ENCODE assay signal across 21 cellular contexts in the genomic region with DNA sequence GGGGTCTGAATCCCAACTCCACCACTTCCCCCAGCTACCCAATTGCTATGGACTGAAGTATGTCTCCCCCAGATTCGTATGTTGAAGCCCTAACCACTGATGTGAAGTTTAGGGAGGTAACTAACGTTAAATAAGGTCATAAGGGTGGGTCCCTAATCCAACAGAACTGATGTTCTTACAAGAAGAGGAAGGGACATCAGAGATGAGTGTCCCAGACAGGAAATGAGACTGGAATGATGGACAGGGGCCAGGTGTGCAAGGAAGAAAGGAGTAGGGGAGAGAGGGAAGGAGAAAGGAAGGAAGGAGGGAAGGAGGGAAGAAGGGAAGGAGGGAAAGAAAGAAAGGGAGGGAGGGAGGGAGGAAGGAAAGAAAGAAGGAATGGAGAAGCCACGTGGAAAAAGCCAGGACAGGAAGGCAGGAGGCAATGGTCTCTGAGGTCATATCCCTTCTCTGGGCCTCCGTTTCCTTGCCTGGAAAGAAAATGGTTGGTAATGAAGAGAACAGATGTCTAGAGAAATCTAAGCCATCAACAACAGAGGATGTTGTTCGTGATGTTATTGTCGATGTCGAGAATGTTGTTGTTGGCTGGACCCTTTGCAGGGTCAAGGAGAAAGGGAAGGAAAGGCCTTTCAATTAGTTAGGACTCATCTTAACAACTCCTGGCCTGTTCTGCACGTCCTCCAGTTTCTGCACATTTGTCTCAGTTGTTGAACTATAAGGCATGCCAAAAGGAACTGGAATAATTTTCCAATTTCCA. TPM values are rescaled to one million over a fixed set of nuclear protein-coding genes. Genes with fewer than 3 reads are reported as not detected.
DNase-seq lines count a peak whose midpoint lies in the region; ATAC-seq, FAIRE-seq and TF ChIP-seq lines count a peak whose summit lies in the region.
"Had no signal": no experiment of that assay in that cellular context is flagged by ENCODE, and none has a peak within 500 bp of the region (broad histone marks: within the 10 kb centered on the region; RNA-seq: fewer than 3 reads in every experiment).

No MANE protein-coding gene starts in this region.

- no peak for TF ChIP-seq EP300 in HepG2 (IDR thresholded peaks at IDR 0.05; ENCODE audit: low read depth in 2 of 2, low read length in 2 of 2)
- TF ChIP-seq EP300 in HepG2 (CRISPR knock-in tag; IDR thresholded peaks at IDR 0.05; ENCODE audit: borderline replicate concordance) = no peak

- intact Hi-C loops in HepG2 (cut with micrococcal nuclease; ENCODE audit: unreplicated experiment) = no loop called here
- intact Hi-C loops in right lobe of liver (cut with DNase I) = loop anchor here (5.0 to 10.0 kb wide), 3 partner anchors 183 to 243 kb away; no protein-coding TSS in a partner anchor
- intact Hi-C loops in left ventricle myocardium inferior (cut with micrococcal nuclease) = no loop called here
- intact Hi-C loops in psoas muscle (cut with DNase I) = loop anchor here in 1 of 2 donors (2.0 kb wide), 1 partner anchor 183 kb away; no protein-coding TSS in a partner anchor

- FAIRE-seq in HepG2 (lab: Jason Lieb, UNC) = no peak
- FAIRE-seq: A204.1, D721Med, G401.6, GM12891, GM19239, HTR-8/SVneo had no signal

- 43% methylated on average over 8 of the region's 8 CpGs for WGBS in HepG2 (ENCODE audit: low lambda C conversion rate)
- WGBS in right lobe of liver (ENCODE audit: insufficient coverage, low coverage, low lambda C conversion rate, missing lambda C conversion rate) = 52% methylated on average over 7 of the region's 8 CpGs
- 50 to 56% (median 53%) methylated on average over 8 of the region's 8 CpGs for WGBS in psoas muscle, 3 donors

- no peak for TF ChIP-seq CTCF in HepG2 (CRISPR knock-in tag; IDR thresholded peaks at IDR 0.05)
- no peak for TF ChIP-seq CTCF in right lobe of liver (IDR thresholded peaks at IDR 0.05)
- no peak for TF ChIP-seq CTCF in left ventricle myocardium inferior (IDR thresholded peaks at IDR 0.05; ENCODE audit: borderline replicate concordance)
- TF ChIP-seq CTCF in psoas muscle (IDR thresholded peaks at IDR 0.05) = no peak

- no peaks in the 10 kb centered on the region for H3K9me3 ChIP-seq in HepG2 (ENCODE audit: low read length)
- H3K9me3 ChIP-seq in right lobe of liver = no peaks in the 10 kb centered on the region
- H3K9me3 ChIP-seq in left ventricle myocardium inferior (replicated peaks) = no peaks in the 10 kb centered on the region
- no peaks in the 10 kb centered on the region for H3K9me3 ChIP-seq in psoas muscle
- H3K9me3 ChIP-seq: BE2C, Caco-2, HAP-1 had no signal

- no peaks in the 10 kb centered on the region for H4K20me1 ChIP-seq in HepG2 (ENCODE audit: insufficient read depth, low read length)

- H3K27me3 ChIP-seq in HepG2 (ENCODE audit: control insufficient read depth in 1 of 2, insufficient read depth in 2 of 2, low read length in 2 of 2) (no peaks in the 10 kb centered on the region), right lobe of liver (no peaks in the 10 kb centered on the region), left ventricle myocardium inferior (ENCODE audit: low read depth) (no peaks in the 10 kb centered on the region), psoas muscle (ENCODE audit: insufficient read depth in 3 of 3, low read length in 2 of 3) (peaks cover 0 to 2% (median 0%) of the 10 kb centered on the region in 3 donors)
- H3K27me3 ChIP-seq: BE2C had no signal

- H3K79me2 ChIP-seq in HepG2 (ENCODE audit: insufficient read depth, low read length) = no peaks in the 10 kb centered on the region

- H3K36me3 ChIP-seq in HepG2 (replicated peaks in 1 of 2; ENCODE audit: control insufficient read depth in 1 of 2, insufficient read depth in 2 of 2, low read length in 2 of 2) (no peaks in the 10 kb centered on the region), right lobe of liver (no peaks in the 10 kb centered on the region), left ventricle myocardium inferior (no peaks in the 10 kb centered on the region), psoas muscle (ENCODE audit: insufficient read depth in 1 of 2, low read depth in 1 of 2) (no peaks in the 10 kb centered on the region)
- H3K36me3 ChIP-seq: BE2C, HAP-1 had no signal

- no TSS peak for BruUV-seq in HepG2 (replicated peaks; lab: Mats Ljungman, UMichigan)

- POLR2A ChIA-PET in HepG2 (lab: Yijun Ruan, JAX) = no interaction called here

- H2AFZ ChIP-seq in HepG2 (ENCODE audit: low read length) = no peak overlapping the region
- H2AFZ ChIP-seq: GM23248 had no signal

- CTCF ChIA-PET in HepG2 (lab: Yijun Ruan, JAX; ENCODE audit: low intra/inter-chr PET ratio, low total read pairs) = no interaction called here

- no peak overlapping the region for H3K4me2 ChIP-seq in HepG2 (ENCODE audit: low read depth, low read length)

- H3K4me3 ChIP-seq in HepG2 (replicated peaks in 1 of 3; ENCODE audit: insufficient read depth in 1 of 3, low read depth in 2 of 3, low read length in 3 of 3) (no peak overlapping the region), right lobe of liver (no peak overlapping the region), left ventricle myocardium inferior (no peak overlapping the region), psoas muscle (no peak overlapping the region)
- H3K4me3 ChIP-seq: GM23248, HAP-1 had no signal

- ATAC-seq in HepG2 = no peak
- ATAC-seq in right lobe of liver = no peak
- ATAC-seq in psoas muscle = no peak
- no peak for ATAC-seq in HG03520 (IDR thresholded peaks at IDR 0.05; ENCODE audit: unreplicated experiment)
- no peak for ATAC-seq in GM21360 (IDR thresholded peaks at IDR 0.05; ENCODE audit: unreplicated experiment)

- H3K9ac ChIP-seq in HepG2 (ENCODE audit: insufficient read depth, low read depth, low read length) = no peak overlapping the region
- H3K9ac ChIP-seq: GM23248 had no signal

- TF ChIP-seq RAD21 in HepG2 (CRISPR knock-in tag; IDR thresholded peaks at IDR 0.05) = no peak

- TF ChIP-seq POLR2A in HepG2 (IDR thresholded peaks at IDR 0.05; ENCODE audit: insufficient read depth in 1 of 2, low read depth in 2 of 2, low read length in 2 of 2) (no peak), right lobe of liver (IDR thresholded peaks at IDR 0.05) (no peak)

- in situ Hi-C loops in HepG2 (cut with HindIII; ENCODE audit: extremely low pct_ligation_motif_present, low pct_unique_long_range_greater_than_20kb) = no loop called here

- DNase-seq in HepG2 (ENCODE audit: low spot score) = no peak
- no peak for DNase-seq in right lobe of liver
- DNase-seq in left ventricle myocardium inferior = no peak
- no peak for DNase-seq in psoas muscle
- no peak for DNase-seq in COLO668 (lab: John Stamatoyannopoulos, UW; ENCODE audit: unreplicated experiment)
- DNase-seq: ACHN; BE2C; C1 segment of cervical spinal cord; Caco-2; CD4-positive, CD25-positive, alpha-beta regulatory T cell; CD8-positive, alpha-beta memory T cell; GM23248 had no signal

- H3K4me1 ChIP-seq in HepG2 (ENCODE audit: insufficient read depth, low read length) (no peaks in the 10 kb centered on the region), right lobe of liver (peaks cover 0 to 10% (median 4%) of the 10 kb centered on the region in 4 donors), left ventricle myocardium inferior (peaks cover 63% of the 10 kb centered on the region), psoas muscle (no peaks in the 10 kb centered on the region)
- H3K4me1 ChIP-seq: BE2C had no signal

- H3K27ac ChIP-seq in HepG2 (ENCODE audit: extremely low read length, insufficient read depth, low read length) (no peak overlapping the region), right lobe of liver (no peak overlapping the region), left ventricle myocardium inferior (replicated peaks) (peak overlapping the region; percentile 73), psoas muscle (peak overlapping the region; percentile 10)
- H3K27ac ChIP-seq: GM23248 had no signal

TF ChIP-seq in HepG2, 621 proteins besides CTCF, POLR2A, EP300 and RAD21 (continues in another document):
- TF ChIP-seq ELK4 (CRISPR knock-in tag; IDR thresholded peaks at IDR 0.05; ENCODE audit: borderline replicate concordance) (no peak), ZNF101 (CRISPR knock-in tag; IDR thresholded peaks at IDR 0.05; ENCODE audit: borderline replicate concordance, low read depth) (no peak), ATF1 (CRISPR knock-in tag; IDR thresholded peaks at IDR 0.05) (no peak)

RNA-seq across cellular contexts. Expression of gene FGFBP2, which starts 59.0 kb away (rescaled TPM):
- total RNA-seq in HepG2 (2016; rRNA removed; fragmentation: Illumina TruSeq; extraction: Trizol) = not detected in 2 replicates
- not detected in 2 replicates for total RNA-seq in HepG2 (2016; cell fraction: cytosol; rRNA removed; fragmentation: Illumina TruSeq; extraction: Trizol; ENCODE audit: low read depth)
- not detected in 2 replicates for total RNA-seq in HepG2 (2016; cell fraction: insoluble cytoplasmic fraction; rRNA removed; fragmentation: Illumina TruSeq; extraction: Trizol)
- not detected in 2 replicates for total RNA-seq in HepG2 (2016; cell fraction: membrane; rRNA removed; fragmentation: Illumina TruSeq; extraction: Trizol)
- total RNA-seq in HepG2 (2016; cell fraction: nucleus; rRNA removed; fragmentation: Illumina TruSeq; extraction: Trizol) = not detected in 2 replicates
- not detected in 2 replicates for polyA plus RNA-seq in HepG2 (2011; rRNA removed)
- 0.08 TPM in 1 of 2 replicates, not detected in the other for polyA plus RNA-seq in HepG2 (2011; cell fraction: cytosol; rRNA removed)
- not detected in 2 replicates for polyA plus RNA-seq in HepG2 (2011; cell fraction: nucleus; rRNA removed)
- not detected in 2 replicates for polyA plus RNA-seq in HepG2 (2012)
- polyA plus RNA-seq in HepG2 (2016; cell fraction: cytosol; fragmentation: Illumina TruSeq; extraction: Trizol; ENCODE audit: low read depth) = not detected in 2 replicates
- polyA plus RNA-seq in HepG2 (2016; cell fraction: insoluble cytoplasmic fraction; fragmentation: Illumina TruSeq; extraction: Trizol; ENCODE audit: low read depth) = not detected in 2 replicates
- polyA plus RNA-seq in HepG2 (2016; cell fraction: membrane; fragmentation: Illumina TruSeq; extraction: Trizol; ENCODE audit: low read depth) = not detected in 2 replicates
- polyA plus RNA-seq in HepG2 (2016; cell fraction: nucleus; fragmentation: Illumina TruSeq; extraction: Trizol; ENCODE audit: insufficient read depth, low read depth) = not detected in 2 replicates
- 0.20 TPM in 1 of 2 replicates, not detected in the other for polyA minus RNA-seq in HepG2 (2011; rRNA and poly(A)+ RNA removed; ENCODE audit: low replicate concordance)
- polyA minus RNA-seq in HepG2 (2011; cell fraction: cytosol; rRNA and poly(A)+ RNA removed) = not detected in 2 replicates
- polyA minus RNA-seq in HepG2 (2011; cell fraction: nucleus; rRNA and poly(A)+ RNA removed) = not detected in 2 replicates
- 1 to 10 TPM in 1 of 6 experiments, under 1 TPM in 2, not detected in 3; 0.29 to 1.4 (median 0.92) TPM for total RNA-seq in right lobe of liver
- 1.2 TPM for total RNA-seq in left ventricle myocardium inferior
- total RNA-seq in psoas muscle = 1 to 10 TPM in 2 of 4 donors, under 1 TPM in 2; 0.37 to 1.4 (median 0.79) TPM
- polyA plus RNA-seq in psoas muscle = under 1 TPM; 0.18 to 0.27 (median 0.21) TPM
- total RNA-seq: GM23248 had no signal
- polyA plus RNA-seq: GM23248 had no signal

Comparison
In these comparisons a context has a peak if more than half of its experiments do, and no peak if none do; other contexts are left out.
1. intact Hi-C loops: an anchor here in right lobe of liver (5.0 to 10.0 kb wide); none called in HepG2 and left ventricle myocardium inferior.
2. H3K27ac ChIP-seq: peak in left ventricle myocardium inferior (single experiment) and psoas muscle (single experiment); none in HepG2 (single experiment) and right lobe of liver (0 of 3).